24 cellular contexts compared by ENCODE assay signal in the genomic region with DNA sequence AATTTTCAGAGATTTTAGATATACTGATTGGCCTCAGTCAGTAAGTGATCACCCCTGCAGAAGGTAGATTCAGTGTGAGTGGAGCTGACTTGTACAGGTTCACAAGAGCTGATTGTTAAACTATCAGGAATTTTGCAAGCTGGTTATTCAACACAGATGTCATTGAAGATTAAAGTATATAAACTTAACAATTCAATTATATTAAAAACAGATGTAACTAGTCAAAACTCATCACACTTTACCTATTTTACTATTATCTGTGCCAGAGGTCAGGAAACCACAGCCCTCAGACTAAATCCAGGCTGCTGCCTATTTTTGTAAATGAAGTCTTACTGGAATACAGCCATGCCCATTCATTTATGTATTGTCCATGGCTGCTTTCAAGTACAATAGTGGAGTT.
"Had no signal": no experiment of that assay in that cellular context is flagged by ENCODE, and none has a peak within 500 bp of the region (broad histone marks: within the 10 kb centered on the region; RNA-seq: fewer than 3 reads in every experiment).

No MANE protein-coding gene starts in this region.

- DNase-seq: Karpas-422, MM.1S, MV-4-11, NCI-H1092, NCI-H1105, NCI-H1417 treated with DMSO at 0.1 percent for 48 hours, NCI-H1436 treated with DMSO at 0.1 percent for 48 hours, NCI-H1694 treated with DMSO at 0.1 percent for 48 hours, NCI-H187 treated with DMSO at 0.1 percent for 48 hours, NCI-H2029, NCI-H2081, NCI-H2171 treated with DMSO at 0.1 percent for 48 hours, NCI-H345, NCI-H446, NCI-H510A treated with DMSO at 0.1 percent for 48 hours, NCI-H524 treated with DMSO at 0.1 percent for 48 hours, NCI-H526 treated with DMSO at 0.1 percent for 48 hours, NCI-H774, PC-9, SHP77 treated with DMSO at 0.1 percent for 48 hours, SW 1271, T-helper 1 cell had no signal

- ATAC-seq: Panc1, Right ventricle myocardium inferior had no signal
